15 cellular contexts compared by ENCODE assay signal in genomic region chr20:25012616-25013189, GRCh38. TPM values are rescaled to one million over a fixed set of nuclear protein-coding genes. Genes with fewer than 3 reads are reported as not detected.
DNase-seq lines count a peak whose midpoint lies in the region; ATAC-seq and TF ChIP-seq lines count a peak whose summit lies in the region.
"Had no signal": no experiment of that assay in that cellular context is flagged by ENCODE, and none has a peak within 500 bp of the region (broad histone marks: within the 10 kb centered on the region; RNA-seq: fewer than 3 reads in every experiment).

No MANE protein-coding gene starts in this region.

- H3K27ac ChIP-seq in left ventricle myocardium inferior (replicated peaks) (peak overlapping the region; percentile 76), heart right ventricle (peak overlapping the region in 1 of 10 donors; percentile 43), endodermal cell (ENCODE audit: low read depth, low read length) (no peak overlapping the region), gastrocnemius medialis (peak overlapping the region; percentile 56 to 73 (median 64))
- H3K27ac ChIP-seq: HL-60, PC-9 had no signal

- no peak for DNase-seq in left ventricle myocardium inferior
- DNase-seq in heart right ventricle = no peak
- DNase-seq in endodermal cell = peak; percentile 29
- no peak for DNase-seq in gastrocnemius medialis
- DNase-seq in COLO829 (ENCODE audit: low spot score) = no peak
- no peak for DNase-seq in globus pallidus (ENCODE audit: low spot score)
- DNase-seq: ACHN; CD8-positive, alpha-beta T cell; GF-D8; KG1; NCI-H1048; PC-9 had no signal

- 92 to 93% methylated on average over 21 of the region's 21 CpGs for WGBS in heart right ventricle, 2 donors
- 95 to 96% methylated on average over 15 to 21 of the region's 21 CpGs for WGBS in endodermal cell (ENCODE audit: insufficient coverage in 1 of 2, insufficient read length in 1 of 2), 2 experiments

- intact Hi-C loops in left ventricle myocardium inferior (cut with micrococcal nuclease) = no loop called here
- intact Hi-C loops in heart right ventricle (cut with DNase I) = no loop called here
- intact Hi-C loops in gastrocnemius medialis (cut with DNase I; ENCODE audit: low total_unique reads) = no loop called here

- TF ChIP-seq CTCF in left ventricle myocardium inferior (IDR thresholded peaks at IDR 0.05; ENCODE audit: borderline replicate concordance) (no peak), heart right ventricle (IDR thresholded peaks at IDR 0.05) (no peak), endodermal cell (conservative IDR thresholded peaks at IDR 0.05) (no peak), gastrocnemius medialis (IDR thresholded peaks at IDR 0.05 in 4 of 5, conservative IDR thresholded peaks at IDR 0.05 in 1 of 5) (no peak)

- H3K27me3 Mint-ChIP-seq in endodermal cell (ENCODE audit: insufficient read depth) = peaks cover 5% of the 10 kb centered on the region
- H3K27me3 Mint-ChIP-seq: B cell had no signal

- peaks cover 85% of the 10 kb centered on the region for H3K4me1 ChIP-seq in left ventricle myocardium inferior
- H3K4me1 ChIP-seq in heart right ventricle = peaks cover 0 to 39% (median 10%) of the 10 kb centered on the region in 9 donors
- no peaks in the 10 kb centered on the region for H3K4me1 ChIP-seq in endodermal cell (ENCODE audit: control insufficient read depth, insufficient read depth, low read length)
- H3K4me1 ChIP-seq in gastrocnemius medialis = peaks cover 15 to 23% of the 10 kb centered on the region in 2 donors

- H3K9me3 Mint-ChIP-seq in endodermal cell = no peaks in the 10 kb centered on the region
- H3K9me3 Mint-ChIP-seq: CD8-positive, alpha-beta T cell had no signal

- H3K27me3 ChIP-seq in left ventricle myocardium inferior (ENCODE audit: low read depth) = no peaks in the 10 kb centered on the region
- no peaks in the 10 kb centered on the region for H3K27me3 ChIP-seq in heart right ventricle
- no peaks in the 10 kb centered on the region for H3K27me3 ChIP-seq in endodermal cell (ENCODE audit: control insufficient read depth, insufficient read depth, low read length, poor library complexity, severe bottlenecking)
- no peaks in the 10 kb centered on the region for H3K27me3 ChIP-seq in gastrocnemius medialis

- ATAC-seq in heart right ventricle (no peak), gastrocnemius medialis (no peak), GM19328 (IDR thresholded peaks at IDR 0.05; ENCODE audit: unreplicated experiment) (no peak)
- ATAC-seq: CD8-positive, alpha-beta T cell had no signal

- no peak overlapping the region for H3K27ac Mint-ChIP-seq in endodermal cell
- H3K27ac Mint-ChIP-seq: B cell; CD8-positive, alpha-beta T cell had no signal

- TF ChIP-seq POLR2A in gastrocnemius medialis (IDR thresholded peaks at IDR 0.05) = no peak

- H3K9me3 ChIP-seq in left ventricle myocardium inferior (replicated peaks) (no peaks in the 10 kb centered on the region), heart right ventricle (no peaks in the 10 kb centered on the region), endodermal cell (ENCODE audit: control insufficient read depth, low read length) (no peaks in the 10 kb centered on the region), gastrocnemius medialis (no peaks in the 10 kb centered on the region)

- H3K4me1 Mint-ChIP-seq in endodermal cell = peaks cover 15% of the 10 kb centered on the region

- in situ Hi-C loops in gastrocnemius medialis (cut with MboI; ENCODE audit: low sequenced_read_pairs in 4 of 4) = no loop called here

- H3K36me3 ChIP-seq in left ventricle myocardium inferior (peaks cover 91% of the 10 kb centered on the region), heart right ventricle (peaks cover 0 to 100% (median 69%) of the 10 kb centered on the region in 9 donors), endodermal cell (ENCODE audit: control insufficient read depth, insufficient read depth, low read length) (no peaks in the 10 kb centered on the region), gastrocnemius medialis (peaks cover 0 to 32% of the 10 kb centered on the region in 2 donors)

- H3K4me3 ChIP-seq in left ventricle myocardium inferior (no peak overlapping the region), heart right ventricle (no peak overlapping the region), endodermal cell (ENCODE audit: low read length) (no peak overlapping the region), gastrocnemius medialis (no peak overlapping the region)
- H3K4me3 ChIP-seq: PC-9 had no signal

- no peak overlapping the region for H3K4me3 Mint-ChIP-seq in endodermal cell
- H3K4me3 Mint-ChIP-seq: B cell; CD8-positive, alpha-beta T cell had no signal

- H3K36me3 Mint-ChIP-seq in endodermal cell (ENCODE audit: low read depth) = no peaks in the 10 kb centered on the region

- H3K9ac ChIP-seq in endodermal cell (ENCODE audit: extremely low read depth, low read length, poor library complexity, severe bottlenecking) = no peak overlapping the region

RNA-seq across cellular contexts. Expression of gene APMAP, which starts 20.2 kb away (rescaled TPM):
- total RNA-seq in left ventricle myocardium inferior (23.8 TPM), heart right ventricle (10 to 100 TPM; 22.5 to 44.6 (median 33.1) TPM), endodermal cell (10 to 100 TPM; 60.2 to 65.6 TPM), gastrocnemius medialis (100 to 1,000 TPM in 1 of 4 donors, 10 to 100 TPM in 3; 24.2 to 108 (median 29.3) TPM)
- 10 to 100 TPM; 15.3 to 48.5 TPM for polyA plus RNA-seq in heart right ventricle
- polyA plus RNA-seq in endodermal cell (2013, experiment 1 of 2) = 76.8 TPM
- 70.0 TPM for polyA plus RNA-seq in endodermal cell (2013, experiment 2 of 2)

RNA-seq across cellular contexts. Expression of gene ACSS1, which starts 45.2 kb away (rescaled TPM):
- total RNA-seq in left ventricle myocardium inferior (159 TPM), heart right ventricle (100 to 1,000 TPM in 3 of 10 donors, 10 to 100 TPM in 7; 72.5 to 114 (median 87.4) TPM), endodermal cell (under 1 TPM in 1 of 2 donors, not detected in 1; 0.22 TPM), gastrocnemius medialis (10 to 100 TPM; 11.4 to 84.6 (median 11.8) TPM)
- polyA plus RNA-seq in heart right ventricle = 10 to 100 TPM; 29.7 to 62.2 TPM
- 0.68 TPM for polyA plus RNA-seq in endodermal cell (2013, experiment 1 of 2)
- polyA plus RNA-seq in endodermal cell (2013, experiment 2 of 2) = 0.50 TPM

Comparison
In these comparisons a context has a peak if more than half of its experiments do, and no peak if none do; other contexts are left out.
1. RNA of gene ACSS1, which starts 45.2 kb away (total RNA-seq): 159 TPM in left ventricle myocardium inferior (single experiment), 72.5 to 114 TPM in heart right ventricle and 11.4 to 84.6 TPM in gastrocnemius medialis; 0.22 TPM in endodermal cell; every median in the first group is over 10 times any median in the second.